39 cellular contexts compared by ENCODE assay signal in genomic region chr13:77381059-77381458, GRCh38.
"Had no signal": no experiment of that assay in that cellular context is flagged by ENCODE, and none has a peak within 500 bp of the region (broad histone marks: within the 10 kb centered on the region; RNA-seq: fewer than 3 reads in every experiment).

No MANE protein-coding gene starts in this region.

- DNase-seq: activated effector memory CD4-positive, alpha-beta T cell treated with anti-CD3 and anti-CD28 coated beads, Interleukin-2, amount 50 U/mL, for 16 hours; activated effector memory CD4-positive, alpha-beta T cell treated with Interleukin-2 at 50 U/mL for 16 hours; activated gamma-delta T cell; activated gamma-delta T cell treated with Interleukin-2 at 50 U/mL for 16 hours; activated naive CD4-positive, alpha-beta T cell; activated naive CD4-positive, alpha-beta T cell treated with anti-CD3 and anti-CD28 coated beads for 36 hours; activated naive CD4-positive, alpha-beta T cell treated with anti-CD3 and anti-CD28 coated beads, Interleukin-2, amount 10 ng/mL, durations not matched to agents 7 days and 5 days; activated naive CD4-positive, alpha-beta T cell treated with anti-CD3 and anti-CD28 coated beads, Interleukin-2, amount 50 U/mL, for 16 hours; activated naive CD4-positive, alpha-beta T cell treated with Interleukin-2 at 50 U/mL for 16 hours; activated naive CD8-positive, alpha-beta T cell treated with anti-CD3 and anti-CD28 coated beads for 36 hours; activated naive CD8-positive, alpha-beta T cell treated with anti-CD3 and anti-CD28 coated beads, Interleukin-2, amount 10 ng/mL, durations not matched to agents 7 days and 5 days; activated naive CD8-positive, alpha-beta T cell treated with anti-CD3 and anti-CD28 coated beads, Interleukin-2, amount 50 U/mL, for 24 hours; activated T-cell treated with anti-CD3 and anti-CD28 coated beads, Interleukin-2, amount 50 U/mL, for 24 hours; activated T-cell treated with anti-CD3 and anti-CD28 coated beads, Interleukin-2, amount 50 U/mL, for 4 hours; activated T-cell treated with anti-CD3 and anti-CD28 coated beads, Interleukin-2, amount 50 U/mL, for 48 hours; activated T-cell treated with anti-CD3 and anti-CD28 coated beads, Interleukin-2, amount 50 U/mL, for 72 hours; adrenal gland; amniotic stem cell; amygdala; anterior cingulate cortex; aorta; brain microvascular endothelial cell; caudate nucleus; central memory CD4-positive, alpha-beta T cell; cerebellar nuclear complex had no signal

- H3K36me3 ChIP-seq: adrenal gland, ascending aorta, brain microvascular endothelial cell, breast epithelium, cardiac muscle cell had no signal

- H3K9me3 Mint-ChIP-seq: activated naive CD4-positive, alpha-beta T cell treated with anti-CD3 and anti-CD28 coated beads for 36 hours; activated naive CD4-positive, alpha-beta T cell treated with anti-CD3 and anti-CD28 coated beads, Interleukin-2, amount 10 ng/mL, durations not matched to agents 7 days and 5 days; activated naive CD4-positive, alpha-beta T cell treated with anti-CD3 and anti-CD28 coated beads, Interleukin-2, amount 50 U/mL, for 24 hours; activated naive CD4-positive, alpha-beta T cell treated with anti-CD3 and anti-CD28 coated beads, Interleukin-2, amount 50 U/mL, for 72 hours; activated naive CD8-positive, alpha-beta T cell treated with anti-CD3 and anti-CD28 coated beads for 36 hours; activated naive CD8-positive, alpha-beta T cell treated with anti-CD3 and anti-CD28 coated beads, Interleukin-2, amount 10 ng/mL, durations not matched to agents 7 days and 5 days; activated naive CD8-positive, alpha-beta T cell treated with anti-CD3 and anti-CD28 coated beads, Interleukin-2, amount 50 U/mL, for 24 hours; activated T-cell treated with anti-CD3 and anti-CD28 coated beads, Interleukin-2, amount 50 U/mL, for 24 hours; activated T-cell treated with anti-CD3 and anti-CD28 coated beads, Interleukin-2, amount 50 U/mL, for 4 hours; activated T-cell treated with anti-CD3 and anti-CD28 coated beads, Interleukin-2, amount 50 U/mL, for 72 hours; activated T-helper 1 cell treated with anti-CD3 and anti-CD28 coated beads, Interleukin-12 subunit alpha, Interleukin-12 subunit beta, Interleukin-2, Interleukin-4 antibody, amounts not matched to agents 30 ng/mL and 10 ng/mL and 1 ng/mL, durations not matched to agents 14 hours and 24 hours and 36 hours; activated T-helper 17 cell treated with anti-CD3 and anti-CD28 coated beads, Interleukin-2, amount 50 U/mL, for 72 hours; activated T-helper 2 cell treated with anti-CD3 and anti-CD28 coated beads, Interferon-gamma antibody, Interleukin-2, Interleukin-4, amounts not matched to agents 10 μg/mL and 5 μg/mL and 100 μg/mL, durations not matched to agents 14 hours and 24 hours and 36 hours; central memory CD8-positive, alpha-beta T cell had no signal

- H3K27me3 Mint-ChIP-seq: activated naive CD8-positive, alpha-beta T cell treated with anti-CD3 and anti-CD28 coated beads, Interleukin-2, amount 50 U/mL, for 24 hours; activated T-cell treated with anti-CD3 and anti-CD28 coated beads, Interleukin-2, amount 50 U/mL, for 24 hours; activated T-helper 17 cell treated with anti-CD3 and anti-CD28 coated beads, Interleukin-2, amount 50 U/mL, for 72 hours; brain; central memory CD8-positive, alpha-beta T cell had no signal

- H3K4me3 ChIP-seq: adrenal gland, ascending aorta, body of pancreas, breast epithelium, cardiac muscle cell had no signal

- H3K27ac ChIP-seq: adrenal gland, ascending aorta, body of pancreas, brain microvascular endothelial cell, breast epithelium, cardiac muscle cell had no signal

- H3K27me3 ChIP-seq: adrenal gland, ascending aorta, body of pancreas, brain microvascular endothelial cell, breast epithelium, cardiac muscle cell had no signal

- H3K4me1 ChIP-seq: adrenal gland, ascending aorta, body of pancreas, breast epithelium had no signal

- H3K36me3 Mint-ChIP-seq: activated naive CD4-positive, alpha-beta T cell treated with anti-CD3 and anti-CD28 coated beads, Interleukin-2, amount 10 ng/mL, durations not matched to agents 7 days and 5 days; activated naive CD4-positive, alpha-beta T cell treated with anti-CD3 and anti-CD28 coated beads, Interleukin-2, amount 50 U/mL, for 24 hours; activated naive CD4-positive, alpha-beta T cell treated with anti-CD3 and anti-CD28 coated beads, Interleukin-2, amount 50 U/mL, for 72 hours; activated naive CD8-positive, alpha-beta T cell; activated naive CD8-positive, alpha-beta T cell treated with anti-CD3 and anti-CD28 coated beads for 36 hours; activated naive CD8-positive, alpha-beta T cell treated with anti-CD3 and anti-CD28 coated beads, Interleukin-2, amount 10 ng/mL, durations not matched to agents 7 days and 5 days; brain had no signal

- H3K9me3 ChIP-seq: adrenal gland, ascending aorta, body of pancreas, breast epithelium had no signal

- ATAC-seq: activated naive CD4-positive, alpha-beta T cell treated with anti-CD3 and anti-CD28 coated beads, Interleukin-2, amount 50 U/mL, for 72 hours; activated naive CD8-positive, alpha-beta T cell treated with anti-CD3 and anti-CD28 coated beads, Interleukin-2, amount 50 U/mL, for 24 hours; activated T-cell treated with anti-CD3 and anti-CD28 coated beads, Interleukin-2, amount 50 U/mL, for 4 hours; activated T-cell treated with anti-CD3 and anti-CD28 coated beads, Interleukin-2, amount 50 U/mL, for 72 hours; activated T-helper 17 cell treated with anti-CD3 and anti-CD28 coated beads, Interleukin-2, amount 50 U/mL, for 72 hours; body of pancreas had no signal

- FAIRE-seq: astrocyte, bronchial epithelial cell had no signal

- H3K4me1 Mint-ChIP-seq: activated naive CD4-positive, alpha-beta T cell treated with anti-CD3 and anti-CD28 coated beads, Interleukin-2, amount 10 ng/mL, durations not matched to agents 7 days and 5 days; activated naive CD4-positive, alpha-beta T cell treated with anti-CD3 and anti-CD28 coated beads, Interleukin-2, amount 50 U/mL, for 24 hours; activated naive CD8-positive, alpha-beta T cell treated with anti-CD3 and anti-CD28 coated beads for 36 hours; activated naive CD8-positive, alpha-beta T cell treated with anti-CD3 and anti-CD28 coated beads, Interleukin-2, amount 10 ng/mL, durations not matched to agents 7 days and 5 days; activated naive CD8-positive, alpha-beta T cell treated with anti-CD3 and anti-CD28 coated beads, Interleukin-2, amount 50 U/mL, for 24 hours; activated T-helper 17 cell treated with anti-CD3 and anti-CD28 coated beads, Interleukin-2, amount 50 U/mL, for 72 hours; central memory CD8-positive, alpha-beta T cell had no signal

- H3K27ac Mint-ChIP-seq: activated naive CD4-positive, alpha-beta T cell treated with anti-CD3 and anti-CD28 coated beads for 36 hours; activated naive CD4-positive, alpha-beta T cell treated with anti-CD3 and anti-CD28 coated beads, Interleukin-2, amount 10 ng/mL, durations not matched to agents 7 days and 5 days; activated naive CD4-positive, alpha-beta T cell treated with anti-CD3 and anti-CD28 coated beads, Interleukin-2, amount 50 U/mL, for 24 hours; activated naive CD4-positive, alpha-beta T cell treated with anti-CD3 and anti-CD28 coated beads, Interleukin-2, amount 50 U/mL, for 72 hours; activated naive CD8-positive, alpha-beta T cell; activated naive CD8-positive, alpha-beta T cell treated with anti-CD3 and anti-CD28 coated beads for 36 hours; activated naive CD8-positive, alpha-beta T cell treated with anti-CD3 and anti-CD28 coated beads, Interleukin-2, amount 10 ng/mL, durations not matched to agents 7 days and 5 days; activated naive CD8-positive, alpha-beta T cell treated with anti-CD3 and anti-CD28 coated beads, Interleukin-2, amount 50 U/mL, for 24 hours; activated T-cell treated with anti-CD3 and anti-CD28 coated beads, Interleukin-2, amount 50 U/mL, for 24 hours; activated T-cell treated with anti-CD3 and anti-CD28 coated beads, Interleukin-2, amount 50 U/mL, for 72 hours; activated T-helper 1 cell treated with anti-CD3 and anti-CD28 coated beads, Interleukin-12 subunit alpha, Interleukin-12 subunit beta, Interleukin-2, Interleukin-4 antibody, amounts not matched to agents 30 ng/mL and 10 ng/mL and 1 ng/mL, durations not matched to agents 14 hours and 24 hours and 36 hours; activated T-helper 17 cell treated with anti-CD3 and anti-CD28 coated beads, Interleukin-2, amount 50 U/mL, for 72 hours; activated T-helper 2 cell treated with anti-CD3 and anti-CD28 coated beads, Interferon-gamma antibody, Interleukin-2, Interleukin-4, amounts not matched to agents 10 μg/mL and 5 μg/mL and 100 μg/mL, durations not matched to agents 14 hours and 24 hours and 36 hours; brain had no signal

- H3K4me3 Mint-ChIP-seq: activated naive CD4-positive, alpha-beta T cell treated with anti-CD3 and anti-CD28 coated beads for 36 hours; activated naive CD4-positive, alpha-beta T cell treated with anti-CD3 and anti-CD28 coated beads, Interleukin-2, amount 10 ng/mL, durations not matched to agents 7 days and 5 days; activated naive CD4-positive, alpha-beta T cell treated with anti-CD3 and anti-CD28 coated beads, Interleukin-2, amount 50 U/mL, for 24 hours; activated naive CD8-positive, alpha-beta T cell; activated naive CD8-positive, alpha-beta T cell treated with anti-CD3 and anti-CD28 coated beads for 36 hours; activated naive CD8-positive, alpha-beta T cell treated with anti-CD3 and anti-CD28 coated beads, Interleukin-2, amount 10 ng/mL, durations not matched to agents 7 days and 5 days; activated naive CD8-positive, alpha-beta T cell treated with anti-CD3 and anti-CD28 coated beads, Interleukin-2, amount 50 U/mL, for 24 hours; activated T-cell treated with anti-CD3 and anti-CD28 coated beads, Interleukin-2, amount 50 U/mL, for 24 hours; activated T-cell treated with anti-CD3 and anti-CD28 coated beads, Interleukin-2, amount 50 U/mL, for 4 hours; activated T-cell treated with anti-CD3 and anti-CD28 coated beads, Interleukin-2, amount 50 U/mL, for 72 hours; activated T-helper 1 cell treated with anti-CD3 and anti-CD28 coated beads, Interleukin-12 subunit alpha, Interleukin-12 subunit beta, Interleukin-2, Interleukin-4 antibody, amounts not matched to agents 30 ng/mL and 10 ng/mL and 1 ng/mL, durations not matched to agents 14 hours and 24 hours and 36 hours; activated T-helper 17 cell treated with anti-CD3 and anti-CD28 coated beads, Interleukin-2, amount 50 U/mL, for 72 hours; brain; central memory CD8-positive, alpha-beta T cell had no signal
